Comparison of ENCODE assay signal across 22 cellular contexts in genomic region chr2:142088058-142088568, GRCh38. TPM values are rescaled to one million over a fixed set of nuclear protein-coding genes. Genes with fewer than 3 reads are reported as not detected.
"Had no signal": no experiment of that assay in that cellular context is flagged by ENCODE, and none has a peak within 500 bp of the region (broad histone marks: within the 10 kb centered on the region; RNA-seq: fewer than 3 reads in every experiment).

No MANE protein-coding gene starts in this region.

- H3K4me3 ChIP-seq: colonic mucosa, esophagus muscularis mucosa, gastrocnemius medialis, heart right ventricle, left lung, lower lobe of right lung, mucosa of descending colon had no signal

- FAIRE-seq: islet of Langerhans, keratinocyte had no signal

- ATAC-seq: effector memory CD8-positive, alpha-beta T cell; foreskin keratinocyte; gastrocnemius medialis; heart right ventricle; left cardiac atrium; left lung; left ventricle myocardium superior; lower lobe of right lung; mucosa of descending colon had no signal

- H3K9me3 ChIP-seq: colonic mucosa, esophagus muscularis mucosa, gastrocnemius medialis, heart right ventricle, left lung, lower lobe of right lung, mucosa of descending colon had no signal

- H3K4me3 Mint-ChIP-seq: dendritic cell treated with granulocyte-macrophage colony-stimulating factor and Interleukin-4, amounts not matched to agents 40 ng/mL and 50 ng/mL, for 4 days; effector memory CD8-positive, alpha-beta T cell; mesothelial cell of epicardium had no signal

- H3K36me3 ChIP-seq: colonic mucosa, esophagus muscularis mucosa, gastrocnemius medialis, heart right ventricle, left lung, lower lobe of right lung had no signal

- H3K27me3 ChIP-seq: colonic mucosa, esophagus muscularis mucosa, foreskin keratinocyte, gastrocnemius medialis, heart right ventricle, left lung had no signal

- H3K27ac Mint-ChIP-seq: dendritic cell treated with granulocyte-macrophage colony-stimulating factor and Interleukin-4, amounts not matched to agents 40 ng/mL and 50 ng/mL, for 4 days; effector memory CD8-positive, alpha-beta T cell; mesothelial cell of epicardium had no signal

- H3K27me3 Mint-ChIP-seq: dendritic cell treated with granulocyte-macrophage colony-stimulating factor and Interleukin-4, amounts not matched to agents 40 ng/mL and 50 ng/mL, for 4 days; effector memory CD8-positive, alpha-beta T cell had no signal

- H3K4me1 ChIP-seq: colonic mucosa, esophagus muscularis mucosa, gastrocnemius medialis, heart right ventricle, left lung, lower lobe of right lung had no signal

- DNase-seq: colonic mucosa; cortex of kidney; effector CD8-positive, alpha-beta T cell; effector memory CD8-positive, alpha-beta T cell; foreskin keratinocyte; gastrocnemius medialis; glutamatergic neuron; heart right ventricle; hippocampal formation; left cardiac atrium; left lung; left ventricle myocardium superior; lower lobe of right lung; mesenchymal stem cell; mucosa of descending colon had no signal

- H3K27ac ChIP-seq: colonic mucosa, esophagus muscularis mucosa, foreskin keratinocyte, gastrocnemius medialis, heart right ventricle, left lung, lower lobe of right lung had no signal

RNA-seq across cellular contexts. Expression of gene LRP1B, which starts 42.7 kb away (rescaled TPM):
- total RNA-seq: foreskin keratinocyte, glomerular endothelial cell, lung microvascular endothelial cell had no signal
- polyA plus RNA-seq: keratinocyte had no signal
